Comparison of ENCODE assay signal across 8 cellular contexts in the genomic region with DNA sequence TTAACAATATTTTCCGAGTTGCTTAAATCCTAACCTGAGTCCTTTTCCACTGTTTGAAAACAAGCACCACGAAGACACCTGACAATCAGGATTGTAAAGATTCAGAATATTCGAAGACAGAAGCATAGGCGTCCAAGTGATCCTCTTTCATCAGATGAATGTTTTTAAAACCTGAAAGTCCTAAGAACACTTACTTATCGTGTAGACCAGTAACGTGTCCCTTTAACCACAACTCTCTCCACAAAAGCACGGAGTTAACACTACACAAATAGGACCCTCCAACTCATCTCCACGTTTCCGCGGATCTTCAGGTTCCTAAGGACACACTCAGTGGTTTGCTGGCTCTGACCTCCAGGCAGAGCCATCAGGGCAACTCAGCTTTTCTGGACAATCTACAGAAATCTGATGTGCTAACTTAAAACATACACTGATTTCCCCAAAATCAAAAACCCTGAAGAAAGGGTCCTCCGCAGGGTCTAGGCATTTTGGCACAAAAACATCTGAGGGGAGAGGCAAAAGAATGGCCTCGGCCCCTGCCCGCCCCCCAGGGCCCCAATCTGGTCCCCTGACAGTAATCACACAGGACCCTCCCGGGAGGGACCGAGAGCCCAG. TPM values are rescaled to one million over a fixed set of nuclear protein-coding genes. Genes with fewer than 3 reads are reported as not detected.
DNase-seq lines count a peak whose midpoint lies in the region; ATAC-seq and TF ChIP-seq lines count a peak whose summit lies in the region.

No MANE protein-coding gene starts in this region.

- peak overlapping the region; percentile 83 for H3K4me2 ChIP-seq in PC-9

- peaks cover 4% of the 10 kb centered on the region for H3K36me3 Mint-ChIP-seq in activated T-cell treated with anti-CD3 and anti-CD28 coated beads, Interleukin-2, amount 50 U/mL, for 4 hours (ENCODE audit: insufficient read depth)
- H3K36me3 Mint-ChIP-seq in naive thymus-derived CD4-positive, alpha-beta T cell, result peaks cover 0 to 17% (median 0%) of the 10 kb centered on the region in 5 donors

- H3K4me3 Mint-ChIP-seq in activated T-cell treated with anti-CD3 and anti-CD28 coated beads, Interleukin-2, amount 50 U/mL, for 4 hours, result peak overlapping the region; percentile 84
- H3K4me3 Mint-ChIP-seq in naive thymus-derived CD4-positive, alpha-beta T cell, result peak overlapping the region; percentile 71 to 94 (median 86)

- H4K20me1 ChIP-seq in PC-9 (ENCODE audit: insufficient read depth), result no peaks in the 10 kb centered on the region

- H3K27me3 ChIP-seq in PC-9 (ENCODE audit: insufficient read depth, low read depth) (no peaks in the 10 kb centered on the region), duodenal mucosa (ENCODE audit: control insufficient read depth in 1 of 2, insufficient read depth in 2 of 2, low read length in 2 of 2) (no peaks in the 10 kb centered on the region)
- no peaks in the 10 kb centered on the region for H3K27me3 ChIP-seq in naive thymus-derived CD4-positive, alpha-beta T cell (ENCODE audit: control insufficient read depth in 2 of 2, insufficient read depth in 2 of 2, low read length in 2 of 2)

- H3K36me3 ChIP-seq in PC-9 (ENCODE audit: low read depth) (no peaks in the 10 kb centered on the region), duodenal mucosa (ENCODE audit: control insufficient read depth in 1 of 2, insufficient read depth in 2 of 2, low read length in 2 of 2) (no peaks in the 10 kb centered on the region)
- peaks cover 0 to 3% (median 0%) of the 10 kb centered on the region in 3 experiments for H3K36me3 ChIP-seq in naive thymus-derived CD4-positive, alpha-beta T cell (ENCODE audit: control insufficient read depth in 2 of 3, insufficient read depth in 3 of 3, low read length in 3 of 3)

- H3K9ac ChIP-seq in duodenal mucosa (ENCODE audit: low read depth in 1 of 2, low read length in 2 of 2), result peak overlapping the region; percentile 63 to 73

- no peaks in the 10 kb centered on the region for H3K9me2 ChIP-seq in PC-9 (ENCODE audit: insufficient read depth)

- BruUV-seq in PC-9 (replicated peaks; lab: Mats Ljungman, UMichigan), result no TSS peak

- H3K4me3 ChIP-seq in PC-9 (peak overlapping the region; percentile 88), duodenal mucosa (ENCODE audit: low read depth in 1 of 2, low read length in 2 of 2) (peak overlapping the region; percentile 82 to 90)
- peak overlapping the region; percentile 87 for H3K4me3 ChIP-seq in naive thymus-derived CD4-positive, alpha-beta T cell (ENCODE audit: low read length)

- no peak for ATAC-seq in activated T-cell treated with anti-CD3 and anti-CD28 coated beads, Interleukin-2, amount 50 U/mL, for 4 hours
- no peak for ATAC-seq in naive thymus-derived CD4-positive, alpha-beta T cell
- ATAC-seq in GM21526 (IDR thresholded peaks at IDR 0.05; ENCODE audit: low FRiP score, unreplicated experiment), result no peak

- POLR2A ChIA-PET in PC-9 (lab: Charles Lee; ENCODE audit: unreplicated experiment), result no interaction called here
- POLR2A ChIA-PET in naive thymus-derived CD4-positive, alpha-beta T cell (lab: Charles Lee), result no interaction called here

- H3K79me2 ChIP-seq in PC-9 (ENCODE audit: low read depth), result peaks cover 63% of the 10 kb centered on the region

- DNase-seq in activated T-cell treated with anti-CD3 and anti-CD28 coated beads, Interleukin-2, amount 50 U/mL, for 4 hours, result no peak
- DNase-seq in activated T-cell treated with anti-CD3 and anti-CD28 coated beads for 4 hours, result no peak
- no peak for DNase-seq in PC-9
- no peak for DNase-seq in naive thymus-derived CD4-positive, alpha-beta T cell
- DNase-seq in GM19240 (ENCODE audit: insufficient read length, low spot score), result no peak
- DNase-seq in SIG-M5 (lab: John Stamatoyannopoulos, UW), result no peak

- H3K9me3 ChIP-seq in PC-9 (ENCODE audit: insufficient read depth, low read depth) (no peaks in the 10 kb centered on the region), duodenal mucosa (ENCODE audit: control insufficient read depth in 1 of 2, low read length in 2 of 2) (no peaks in the 10 kb centered on the region)
- H3K9me3 ChIP-seq in naive thymus-derived CD4-positive, alpha-beta T cell (ENCODE audit: control insufficient read depth in 2 of 3, low read length in 3 of 3), result no peaks in the 10 kb centered on the region

- H3K4me1 ChIP-seq in PC-9 (replicated peaks; ENCODE audit: insufficient read depth) (peaks cover 8% of the 10 kb centered on the region; the same call in 1 of the 2 replicates), duodenal mucosa (ENCODE audit: control insufficient read depth in 1 of 2, insufficient read depth in 2 of 2, low read length in 2 of 2) (peaks cover 29 to 35% of the 10 kb centered on the region in 2 donors)
- H3K4me1 ChIP-seq in naive thymus-derived CD4-positive, alpha-beta T cell (ENCODE audit: control insufficient read depth in 2 of 2, insufficient read depth in 2 of 2, low read length in 2 of 2), result peaks cover 31 to 44% of the 10 kb centered on the region in 2 donors

- peaks cover 54% of the 10 kb centered on the region for H3K4me1 Mint-ChIP-seq in activated T-cell treated with anti-CD3 and anti-CD28 coated beads, Interleukin-2, amount 50 U/mL, for 4 hours (ENCODE audit: low read depth)
- H3K4me1 Mint-ChIP-seq in naive thymus-derived CD4-positive, alpha-beta T cell, result peaks cover 41 to 68% (median 54%) of the 10 kb centered on the region in 7 donors

- H3K27ac Mint-ChIP-seq in naive thymus-derived CD4-positive, alpha-beta T cell, result peak overlapping the region; percentile 51 to 86 (median 79)

- no peak for TF ChIP-seq CTCF in PC-9 (conservative IDR thresholded peaks at IDR 0.05)

- no peaks in the 10 kb centered on the region for H3K9me3 Mint-ChIP-seq in activated T-cell treated with anti-CD3 and anti-CD28 coated beads, Interleukin-2, amount 50 U/mL, for 4 hours
- no peaks in the 10 kb centered on the region for H3K9me3 Mint-ChIP-seq in naive thymus-derived CD4-positive, alpha-beta T cell

- H3K27ac ChIP-seq in PC-9 (0 out of 2 replicates have a peak overlapping the region, but pooled peaks have one; percentile 44), duodenal mucosa (ENCODE audit: low read depth, low read length) (peak overlapping the region; percentile 86)
- peak overlapping the region; percentile 82 for H3K27ac ChIP-seq in naive thymus-derived CD4-positive, alpha-beta T cell (ENCODE audit: low read depth, low read length)

- H3K27me3 Mint-ChIP-seq in activated T-cell treated with anti-CD3 and anti-CD28 coated beads, Interleukin-2, amount 50 U/mL, for 4 hours (ENCODE audit: low read depth), result no peaks in the 10 kb centered on the region
- no peaks in the 10 kb centered on the region for H3K27me3 Mint-ChIP-seq in naive thymus-derived CD4-positive, alpha-beta T cell

- CTCF ChIA-PET in PC-9 (lab: Charles Lee), result no interaction called here
- CTCF ChIA-PET in naive thymus-derived CD4-positive, alpha-beta T cell (lab: Charles Lee), result no interaction called here

- intact Hi-C loops in PC-9 (cut with micrococcal nuclease; ENCODE audit: unreplicated experiment), result no loop called here
- intact Hi-C loops in naive thymus-derived CD4-positive, alpha-beta T cell (cut with micrococcal nuclease), result loop anchor here (2.0 to 10.0 kb wide), 7 partner anchors 163 to 1971 kb away; a partner anchor contains a TSS

- peak overlapping the region; percentile 75 for H2AFZ ChIP-seq in PC-9

- H3F3A ChIP-seq in PC-9 (ENCODE audit: insufficient read depth, low read depth), result no peaks in the 10 kb centered on the region

RNA-seq across cellular contexts. Expression of a gene that starts 1.1 kb away (rescaled TPM):
- 10 to 100 TPM; 43.7 to 49.7 (median 46.2) TPM for total RNA-seq in activated T-cell treated with anti-CD3 and anti-CD28 coated beads, Interleukin-2, amount 50 U/mL, for 4 hours
- 11.2 and 15.1 TPM in 2 replicates for total RNA-seq in PC-9 (2021)
- total RNA-seq in naive thymus-derived CD4-positive, alpha-beta T cell, result 10 to 100 TPM; 61.1 to 78.2 (median 67.4) TPM
- polyA plus RNA-seq in naive thymus-derived CD4-positive, alpha-beta T cell, result 10 to 100 TPM; 11.0 to 18.8 TPM
